In the genomic region with DNA sequence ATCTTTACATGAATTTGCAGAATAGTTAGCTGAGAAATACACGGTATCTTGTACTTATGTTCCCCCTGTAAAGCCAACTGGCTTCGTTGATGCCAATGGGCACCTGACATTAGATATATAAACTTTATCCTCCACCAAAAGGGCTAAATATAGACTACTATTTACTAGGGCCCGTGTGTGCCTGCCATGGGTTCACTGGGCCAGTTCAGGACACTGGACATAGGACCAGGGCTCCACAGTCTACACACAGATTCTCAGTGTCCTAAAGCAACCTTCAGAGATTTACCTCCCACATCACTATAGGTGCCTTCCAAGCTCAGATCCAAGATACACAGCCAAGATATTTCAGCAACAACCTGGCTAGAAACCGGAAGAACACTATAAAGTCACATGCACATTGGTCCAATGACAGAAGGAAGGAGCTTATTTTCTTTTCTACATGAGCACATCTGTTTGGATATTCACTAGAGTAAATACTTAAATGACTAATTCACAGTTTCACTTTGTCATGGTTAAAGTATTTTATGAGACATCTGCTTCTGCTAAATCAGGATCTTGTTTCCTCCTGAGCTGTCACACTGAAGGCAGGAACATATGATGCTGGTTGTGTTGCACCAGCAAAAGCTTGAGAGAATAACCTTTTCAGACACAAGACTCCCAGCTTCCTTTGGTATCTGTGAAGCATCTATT, we compare ENCODE assay signal across 8 cellular contexts.
DNase-seq lines count a peak whose midpoint lies in the region; ATAC-seq and TF ChIP-seq lines count a peak whose summit lies in the region.

No MANE protein-coding gene starts in this region.

- H3K36me3 ChIP-seq in transverse colon, result no peaks in the 10 kb centered on the region

- in situ Hi-C loops in transverse colon (cut with MboI; ENCODE audit: low pct_ligation_motif_present in 1 of 4, low pct_unique_long_range_greater_than_20kb in 1 of 4, low sequenced_read_pairs in 3 of 4), result no loop called here

- no peaks in the 10 kb centered on the region for H3K36me3 Mint-ChIP-seq in brain

- peaks cover 11% of the 10 kb centered on the region for H3K4me1 Mint-ChIP-seq in brain

- H3K4me1 ChIP-seq in transverse colon, result peaks cover 0 to 30% (median 17%) of the 10 kb centered on the region in 4 donors

- no peaks in the 10 kb centered on the region for H3K27me3 ChIP-seq in transverse colon

- H3K4me3 ChIP-seq in transverse colon, result no peak overlapping the region

- H3K27ac ChIP-seq in transverse colon, result peak overlapping the region; percentile 37 to 56 (median 48)

- TF ChIP-seq CTCF in brain (conservative IDR thresholded peaks at IDR 0.05), result no peak
- no peak for TF ChIP-seq CTCF in transverse colon (IDR thresholded peaks at IDR 0.05)

- no peak for DNase-seq in left ventricle myocardium superior
- DNase-seq in Right ventricle myocardium superior, result no peak
- DNase-seq in transverse colon, result no peak
- DNase-seq in OCI-M2 (lab: John Stamatoyannopoulos, UW; ENCODE audit: unreplicated experiment), result no peak
- no peak for DNase-seq in mesenteric fat pad (ENCODE audit: low spot score)
- no peak for DNase-seq in activated CD8-positive, alpha-beta memory T cell treated with anti-CD3 and anti-CD28 coated beads for 24 hours

- TF ChIP-seq EP300 in transverse colon (IDR thresholded peaks at IDR 0.05; ENCODE audit: low read depth), result no peak

- H3K27ac Mint-ChIP-seq in brain, result peak overlapping the region in 3 of 5 experiments; percentile 29 to 65 (median 34)

- intact Hi-C loops in left ventricle myocardium superior (cut with micrococcal nuclease) (no loop called here), Right ventricle myocardium superior (cut with DNase I) (no loop called here), transverse colon (cut with DNase I; ENCODE audit: low total_unique reads) (no loop called here)

- no peak for TF ChIP-seq POLR2A in transverse colon (IDR thresholded peaks at IDR 0.05)

- no peak overlapping the region for H3K4me3 Mint-ChIP-seq in brain

- peaks cover 0 to 3% (median 0%) of the 10 kb centered on the region in 5 experiments for H3K9me3 Mint-ChIP-seq in brain

- ATAC-seq in left ventricle myocardium superior, result peak; percentile 64
- no peak for ATAC-seq in Right ventricle myocardium superior (ENCODE audit: poor library complexity)
- peak; percentile 81 for ATAC-seq in HG03095 (IDR thresholded peaks at IDR 0.05; ENCODE audit: unreplicated experiment)

- 70 to 71% methylated on average over 4 of the region's 4 CpGs for WGBS in transverse colon (ENCODE audit: low coverage in 1 of 2), 2 donors

- H3K27me3 Mint-ChIP-seq in brain, result peaks cover 13% of the 10 kb centered on the region

- no peaks in the 10 kb centered on the region for H3K9me3 ChIP-seq in transverse colon
